Comparison of ENCODE assay signal across 15 cellular contexts in the genomic region with DNA sequence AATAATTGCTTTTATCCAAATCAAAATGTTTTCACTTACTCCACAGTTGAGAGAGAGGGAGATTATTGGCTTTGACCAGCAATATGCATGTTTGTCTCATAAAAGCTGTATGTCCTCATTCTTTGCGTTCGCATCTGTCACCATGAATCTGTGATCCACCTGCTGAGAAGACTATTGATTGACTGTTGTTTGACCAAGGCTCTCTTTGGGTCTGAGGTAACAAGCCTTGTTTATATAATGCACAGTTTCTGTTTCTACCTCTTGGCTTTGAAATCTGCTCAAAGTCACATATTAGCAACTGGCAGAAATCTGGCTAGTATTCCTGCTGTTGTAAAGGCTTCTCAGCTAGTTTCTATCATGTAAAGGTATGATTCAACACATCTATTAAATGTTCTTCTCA.
"Had no signal": no experiment of that assay in that cellular context is flagged by ENCODE, and none has a peak within 500 bp of the region (broad histone marks: within the 10 kb centered on the region; RNA-seq: fewer than 3 reads in every experiment).

No MANE protein-coding gene starts in this region.

- H3K4me3 ChIP-seq: thyroid gland, uterus had no signal

- H3K4me3 Mint-ChIP-seq: activated CD4-positive, alpha-beta T cell treated with anti-CD3 and anti-CD28 coated beads, Interleukin-2, amount 10 ng/mL, durations not matched to agents 7 days and 5 days; activated naive CD8-positive, alpha-beta T cell treated with anti-CD3 and anti-CD28 coated beads, Interleukin-2, amount 10 ng/mL, durations not matched to agents 7 days and 5 days; dendritic cell treated with granulocyte-macrophage colony-stimulating factor and Interleukin-4, amounts not matched to agents 40 ng/mL and 50 ng/mL, for 4 days; effector memory CD8-positive, alpha-beta T cell; immature natural killer cell; naive thymus-derived CD8-positive, alpha-beta T cell; stimulated activated memory B cell treated with anti-CD40 and anti-IgM and Interleukin-4, amounts not matched to agents 10 μg/mL and 1 μg/mL and 100 μg/mL, for 72 hours had no signal

- H3K36me3 Mint-ChIP-seq: activated naive CD8-positive, alpha-beta T cell treated with anti-CD3 and anti-CD28 coated beads, Interleukin-2, amount 10 ng/mL, durations not matched to agents 7 days and 5 days; immature natural killer cell had no signal

- H3K27ac Mint-ChIP-seq: activated CD4-positive, alpha-beta T cell treated with anti-CD3 and anti-CD28 coated beads, Interleukin-2, amount 10 ng/mL, durations not matched to agents 7 days and 5 days; activated naive CD8-positive, alpha-beta T cell treated with anti-CD3 and anti-CD28 coated beads, Interleukin-2, amount 10 ng/mL, durations not matched to agents 7 days and 5 days; dendritic cell treated with granulocyte-macrophage colony-stimulating factor and Interleukin-4, amounts not matched to agents 40 ng/mL and 50 ng/mL, for 4 days; effector memory CD8-positive, alpha-beta T cell; immature natural killer cell; naive thymus-derived CD8-positive, alpha-beta T cell; stimulated activated memory B cell treated with anti-CD40 and anti-IgM and Interleukin-4, amounts not matched to agents 10 μg/mL and 1 μg/mL and 100 μg/mL, for 72 hours had no signal

- H3K27me3 ChIP-seq: neutrophil, thyroid gland, uterus had no signal

- ATAC-seq: effector memory CD8-positive, alpha-beta T cell; naive thymus-derived CD8-positive, alpha-beta T cell; stimulated activated memory B cell treated with anti-CD40 and anti-IgM and Interleukin-4, amounts not matched to agents 10 μg/mL and 1 μg/mL and 100 μg/mL, for 72 hours had no signal

- DNase-seq: activated CD4-positive, alpha-beta T cell treated with anti-CD3 and anti-CD28 coated beads, Interleukin-2, amount 10 ng/mL, durations not matched to agents 7 days and 5 days; activated CD4-positive, CD25-positive, alpha-beta regulatory T cell; activated CD8-positive, alpha-beta memory T cell treated with anti-CD3 and anti-CD28 coated beads, Interleukin-2, amount 50 U/mL, for 48 hours; activated naive CD8-positive, alpha-beta T cell treated with anti-CD3 and anti-CD28 coated beads, Interleukin-2, amount 10 ng/mL, durations not matched to agents 7 days and 5 days; effector memory CD8-positive, alpha-beta T cell; head of caudate nucleus; immature natural killer cell; naive thymus-derived CD8-positive, alpha-beta T cell; retina; thyroid gland; uterus had no signal

- H3K27ac ChIP-seq: epithelial cell of prostate, neutrophil, thyroid gland, uterus had no signal

- H3K9me3 ChIP-seq: neutrophil, thyroid gland, uterus had no signal

- H3K27me3 Mint-ChIP-seq: activated naive CD8-positive, alpha-beta T cell treated with anti-CD3 and anti-CD28 coated beads, Interleukin-2, amount 10 ng/mL, durations not matched to agents 7 days and 5 days; dendritic cell treated with granulocyte-macrophage colony-stimulating factor and Interleukin-4, amounts not matched to agents 40 ng/mL and 50 ng/mL, for 4 days; effector memory CD8-positive, alpha-beta T cell; naive thymus-derived CD8-positive, alpha-beta T cell; stimulated activated memory B cell treated with anti-CD40 and anti-IgM and Interleukin-4, amounts not matched to agents 10 μg/mL and 1 μg/mL and 100 μg/mL, for 72 hours had no signal

- H3K36me3 ChIP-seq: neutrophil, thyroid gland, uterus had no signal

- H3K4me1 ChIP-seq: thyroid gland, uterus had no signal

- H3K4me1 Mint-ChIP-seq: activated CD4-positive, alpha-beta T cell treated with anti-CD3 and anti-CD28 coated beads, Interleukin-2, amount 10 ng/mL, durations not matched to agents 7 days and 5 days; activated naive CD8-positive, alpha-beta T cell treated with anti-CD3 and anti-CD28 coated beads, Interleukin-2, amount 10 ng/mL, durations not matched to agents 7 days and 5 days; immature natural killer cell; naive thymus-derived CD8-positive, alpha-beta T cell; stimulated activated memory B cell treated with anti-CD40 and anti-IgM and Interleukin-4, amounts not matched to agents 10 μg/mL and 1 μg/mL and 100 μg/mL, for 72 hours had no signal
